ENCODE assay signal across 10 cellular contexts in genomic region chr20:34938466-34939163, GRCh38. TPM values are rescaled to one million over a fixed set of nuclear protein-coding genes. Genes with fewer than 3 reads are reported as not detected.
DNase-seq lines count a peak whose midpoint lies in the region; ATAC-seq, FAIRE-seq and TF ChIP-seq lines count a peak whose summit lies in the region.
"Had no signal": no experiment of that assay in that cellular context is flagged by ENCODE, and none has a peak within 500 bp of the region (broad histone marks: within the 10 kb centered on the region; RNA-seq: fewer than 3 reads in every experiment).

No MANE protein-coding gene starts in this region.

- no peak for FAIRE-seq in RCC 7860 (lab: Jason Lieb, UNC)

- peak; percentile 10 for DNase-seq in COR-L47 (lab: John Stamatoyannopoulos, UW)
- DNase-seq in NCI-H82 treated with DMSO at 0.1 percent for 48 hours (lab: John Stamatoyannopoulos, UW; ENCODE audit: unreplicated experiment) = peak; percentile 44
- DNase-seq in fibroblast of gingiva (ENCODE audit: low read depth) = peak; percentile 17
- DNase-seq in omental fat pad (ENCODE audit: low spot score) = no peak
- no peak for DNase-seq in activated CD8-positive, alpha-beta memory T cell treated with anti-CD3 and anti-CD28 coated beads, Interleukin-2, amount 50 U/mL, for 48 hours
- no peak for DNase-seq in iPS-NIHi11 (ENCODE audit: low spot score)
- DNase-seq in RCC 7860 (ENCODE audit: low spot score) = no peak
- DNase-seq in GM19240 (ENCODE audit: insufficient read length, low spot score) = no peak
- DNase-seq: CD4-positive, CD25-positive, alpha-beta regulatory T cell; natural killer cell had no signal

- ATAC-seq in omental fat pad (ENCODE audit: low FRiP score) = peak; percentile 55
- ATAC-seq: natural killer cell had no signal

- no peak for TF ChIP-seq CTCF in omental fat pad (IDR thresholded peaks at IDR 0.05)

RNA-seq across cellular contexts. Expression of gene GSS, which starts 17.0 kb away (rescaled TPM):
- 10 to 100 TPM; 32.1 to 39.6 (median 33.2) TPM for total RNA-seq in omental fat pad

RNA-seq across cellular contexts. Expression of gene MYH7B, which starts 17.1 kb away (rescaled TPM):
- under 1 TPM; 0.19 to 0.56 (median 0.40) TPM for total RNA-seq in omental fat pad

Comparison
In these comparisons a context has a peak if more than half of its experiments do, and no peak if none do; other contexts are left out.
1. DNase-seq: peak in COR-L47 (single experiment), NCI-H82 treated with DMSO at 0.1 percent for 48 hours (single experiment) and fibroblast of gingiva (single experiment); none in omental fat pad (single experiment), activated CD8-positive, alpha-beta memory T cell treated with anti-CD3 and anti-CD28 coated beads, Interleukin-2, amount 50 U/mL, for 48 hours (single experiment), iPS-NIHi11 (single experiment), RCC 7860 (single experiment) and GM19240 (single experiment).